In genomic region chr7:3924277-3924676, GRCh38 we compare ENCODE assay signal across 24 cellular contexts.
"Had no signal": no experiment of that assay in that cellular context is flagged by ENCODE, and none has a peak within 500 bp of the region (broad histone marks: within the 10 kb centered on the region; RNA-seq: fewer than 3 reads in every experiment).

No MANE protein-coding gene starts in this region.

- H3K27ac Mint-ChIP-seq: activated CD4-positive, alpha-beta memory T cell treated with anti-CD3 and anti-CD28 coated beads for 36 hours; activated CD4-positive, alpha-beta T cell treated with anti-CD3 and anti-CD28 coated beads, Interleukin-2, amount 10 ng/mL, durations not matched to agents 7 days and 5 days; activated naive CD4-positive, alpha-beta T cell treated with anti-CD3 and anti-CD28 coated beads for 36 hours; activated naive CD8-positive, alpha-beta T cell; activated T-helper 17 cell treated with anti-CD3 and anti-CD28 coated beads, Interleukin-2, amount 50 U/mL, for 72 hours had no signal

- ATAC-seq: activated T-helper 17 cell treated with anti-CD3 and anti-CD28 coated beads, Interleukin-2, amount 50 U/mL, for 72 hours had no signal

- H3K4me3 ChIP-seq: SJCRH30 had no signal

- H3K27ac ChIP-seq: brain microvascular endothelial cell, KMS-11, SJCRH30, VCaP had no signal

- DNase-seq: activated CD4-positive, alpha-beta memory T cell treated with anti-CD3 and anti-CD28 coated beads for 36 hours; activated CD4-positive, alpha-beta T cell treated with anti-CD3 and anti-CD28 coated beads, Interleukin-2, amount 10 ng/mL, durations not matched to agents 7 days and 5 days; activated CD4-positive, CD25-positive, alpha-beta regulatory T cell; activated gamma-delta T cell; activated naive CD4-positive, alpha-beta T cell treated with anti-CD3 and anti-CD28 coated beads for 36 hours; activated T-cell treated with anti-CD3 and anti-CD28 coated beads for 4 hours; activated T-cell treated with anti-CD3 and anti-CD28 coated beads, Interleukin-2, amount 50 U/mL, for 48 hours; amygdala; brain microvascular endothelial cell; NCI-H1092; NCI-H1417; NCI-H1930; NCI-H2171; NCI-H226; NCI-H510A; NCI-H526 treated with DMSO at 0.1 percent for 48 hours; NCI-H82; SJCRH30; SK-N-SH; T-helper 1 cell had no signal

- H3K27me3 ChIP-seq: brain microvascular endothelial cell, SJCRH30 had no signal

- H3K9ac ChIP-seq: KMS-11, SK-N-SH had no signal

- H3K36me3 ChIP-seq: brain microvascular endothelial cell, SJCRH30 had no signal

- H3K36me3 Mint-ChIP-seq: activated CD4-positive, alpha-beta memory T cell treated with anti-CD3 and anti-CD28 coated beads for 36 hours; activated naive CD8-positive, alpha-beta T cell had no signal

- H3K9me3 Mint-ChIP-seq: activated CD4-positive, alpha-beta memory T cell treated with anti-CD3 and anti-CD28 coated beads for 36 hours; activated CD4-positive, alpha-beta T cell treated with anti-CD3 and anti-CD28 coated beads, Interleukin-2, amount 10 ng/mL, durations not matched to agents 7 days and 5 days; activated naive CD4-positive, alpha-beta T cell treated with anti-CD3 and anti-CD28 coated beads for 36 hours; activated T-helper 17 cell treated with anti-CD3 and anti-CD28 coated beads, Interleukin-2, amount 50 U/mL, for 72 hours had no signal

- H3K4me3 Mint-ChIP-seq: activated CD4-positive, alpha-beta memory T cell treated with anti-CD3 and anti-CD28 coated beads for 36 hours; activated CD4-positive, alpha-beta T cell treated with anti-CD3 and anti-CD28 coated beads, Interleukin-2, amount 10 ng/mL, durations not matched to agents 7 days and 5 days; activated naive CD4-positive, alpha-beta T cell treated with anti-CD3 and anti-CD28 coated beads for 36 hours; activated naive CD8-positive, alpha-beta T cell; activated T-helper 17 cell treated with anti-CD3 and anti-CD28 coated beads, Interleukin-2, amount 50 U/mL, for 72 hours had no signal

- H3K27me3 Mint-ChIP-seq: activated CD4-positive, alpha-beta T cell treated with anti-CD3 and anti-CD28 coated beads, Interleukin-2, amount 10 ng/mL, durations not matched to agents 7 days and 5 days had no signal

- H3K4me1 Mint-ChIP-seq: activated CD4-positive, alpha-beta T cell treated with anti-CD3 and anti-CD28 coated beads, Interleukin-2, amount 10 ng/mL, durations not matched to agents 7 days and 5 days; activated T-helper 17 cell treated with anti-CD3 and anti-CD28 coated beads, Interleukin-2, amount 50 U/mL, for 72 hours had no signal

- H3K9me3 ChIP-seq: SJCRH30, SK-N-SH had no signal
